8 cellular contexts compared by ENCODE assay signal in genomic region chr5:179699640-179700298, GRCh38. TPM values are rescaled to one million over a fixed set of nuclear protein-coding genes. Genes with fewer than 3 reads are reported as not detected.
DNase-seq lines count a peak whose midpoint lies in the region; TF ChIP-seq lines count a peak whose summit lies in the region.

No MANE protein-coding gene starts in this region.

- peaks cover 24% of the 10 kb centered on the region for H3K4me1 ChIP-seq in adipocyte (ENCODE audit: control insufficient read depth, insufficient read depth, low read length)
- peaks cover 20 to 82% (median 61%) of the 10 kb centered on the region in 6 donors for H3K4me1 ChIP-seq in spleen

- intact Hi-C loops in spleen (cut with DNase I; ENCODE audit: low total_unique reads): loop anchor here (5.0 kb wide), 1 partner anchor 77 kb away; the partner anchor contains the start of gene HNRNPH1

- no peaks in the 10 kb centered on the region for H3K9me3 ChIP-seq in adipocyte (ENCODE audit: control insufficient read depth, low read length)
- no peaks in the 10 kb centered on the region for H3K9me3 ChIP-seq in iPS-18c (ENCODE audit: control insufficient read depth, insufficient read depth, low read length)
- no peaks in the 10 kb centered on the region for H3K9me3 ChIP-seq in spleen

- H3K4me3 ChIP-seq in adipocyte (ENCODE audit: low read length) (peak overlapping the region; percentile 96), iPS-18c (ENCODE audit: insufficient read depth, low read depth, low read length) (peak overlapping the region; percentile 86), spleen (peak overlapping the region; percentile 53 to 90 (median 80))

- H3K27me3 ChIP-seq in adipocyte (replicated peaks; ENCODE audit: control insufficient read depth, insufficient read depth, low read length) (no peaks in the 10 kb centered on the region), spleen (replicated peaks in 1 of 7) (no peaks in the 10 kb centered on the region)

- H3K36me3 ChIP-seq in adipocyte (ENCODE audit: control insufficient read depth, insufficient read depth, low read length, severe bottlenecking) (peaks cover 22% of the 10 kb centered on the region), spleen (peaks cover 0 to 35% (median 9%) of the 10 kb centered on the region in 6 donors)

- DNase-seq in AG08395 (ENCODE audit: low spot score) (peak; percentile 53), GM13977 (ENCODE audit: low spot score) (peak; percentile 54), NCI-H748 (lab: John Stamatoyannopoulos, UW; ENCODE audit: unreplicated experiment) (peak; percentile 42), adipocyte (ENCODE audit: low read depth) (peak; percentile 62), spleen (no peak), GDM1 (lab: John Stamatoyannopoulos, UW) (no peak), amniotic stem cell (lab: John Stamatoyannopoulos, UW) (no peak)

- H3K9ac ChIP-seq in adipocyte (ENCODE audit: low read length): peak overlapping the region; percentile 99

- TF ChIP-seq CTCF in GM13977 (IDR thresholded peaks at IDR 0.05; ENCODE audit: extremely low read depth, insufficient read depth, missing control alignments) (no peak), spleen (IDR thresholded peaks at IDR 0.05 in 8 of 11, conservative IDR thresholded peaks at IDR 0.05 in 3 of 11) (no peak)

- in situ Hi-C loops in GM13977 (cut with MboI; ENCODE audit: low pct_unique_long_range_greater_than_20kb, low sequenced_read_pairs, unreplicated experiment): no loop called here

- no peak for TF ChIP-seq POLR2A in spleen (IDR thresholded peaks at IDR 0.05)

- H3K27ac ChIP-seq in spleen: peak overlapping the region; percentile 93 to 99 (median 98)

- 0 to 3% (median 1%) methylated on average over 18 of the region's 18 CpGs for WGBS in spleen, 5 donors

RNA-seq across cellular contexts. Expression of gene CANX, which starts 1.0 kb away (rescaled TPM):
- 100 to 1,000 TPM; 246 to 470 (median 419) TPM for total RNA-seq in spleen
- 10 to 100 TPM; 36.5 to 56.4 (median 53.0) TPM for polyA plus RNA-seq in spleen

RNA-seq across cellular contexts. Expression of gene CBY3, which starts 18.9 kb away (rescaled TPM):
- 1 to 10 TPM in 1 of 7 donors, not detected in 6; 1.6 TPM for total RNA-seq in spleen
- under 1 TPM in 1 of 3 donors, not detected in 2; 0.12 TPM for polyA plus RNA-seq in spleen

RNA-seq across cellular contexts. Expression of gene MAML1, which starts 32.9 kb away (rescaled TPM):
- total RNA-seq in spleen: 10 to 100 TPM; 31.3 to 42.8 (median 36.7) TPM
- polyA plus RNA-seq in spleen: 10 to 100 TPM in 1 of 3 donors, 1 to 10 TPM in 2; 4.7 to 10.7 (median 6.7) TPM

Comparison
In these comparisons a context has a peak if more than half of its experiments do, and no peak if none do; other contexts are left out.
1. DNase-seq: peak in AG08395 (single experiment), GM13977 (single experiment), NCI-H748 (single experiment) and adipocyte (single experiment); none in spleen (single experiment), GDM1 (single experiment) and amniotic stem cell (single experiment).
2. Peak in every context shown above with its lines, with median percentiles within 50 percentile points of each other: H3K4me3 ChIP-seq.